In the genomic region with DNA sequence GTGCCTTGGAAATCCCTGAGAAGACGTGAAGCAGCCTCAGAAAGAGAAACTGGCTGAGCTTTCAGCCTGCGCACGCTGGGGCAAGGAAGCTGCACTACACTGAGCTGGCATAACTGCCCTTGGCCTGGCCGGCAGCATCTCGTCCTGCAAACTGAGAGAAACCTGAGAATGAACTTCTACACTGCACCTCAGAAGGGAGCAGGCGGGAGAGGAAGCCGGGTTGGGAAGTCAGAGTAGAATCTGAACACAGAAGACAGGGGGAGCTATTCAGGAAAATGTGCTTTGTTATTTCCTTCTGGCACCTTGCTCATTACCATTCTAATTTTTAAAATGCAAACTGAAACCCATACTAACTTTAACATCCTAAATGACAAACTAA, we compare ENCODE assay signal across 10 cellular contexts.
DNase-seq lines count a peak whose midpoint lies in the region; ATAC-seq, FAIRE-seq and TF ChIP-seq lines count a peak whose summit lies in the region.
"Had no signal": no experiment of that assay in that cellular context is flagged by ENCODE, and none has a peak within 500 bp of the region (broad histone marks: within the 10 kb centered on the region; RNA-seq: fewer than 3 reads in every experiment).

No MANE protein-coding gene starts in this region.

- POLR2A ChIA-PET in activated CD8-positive, alpha-beta T cell treated with anti-CD3 and anti-CD28 coated beads for 36 hours (lab: Charles Lee): no interaction called here
- POLR2A ChIA-PET in activated CD8-positive, alpha-beta T cell treated with anti-CD3 and anti-CD28 coated beads, Interleukin-2, amount 10 ng/mL, durations not matched to agents 7 days and 5 days (lab: Charles Lee): no interaction called here
- POLR2A ChIA-PET in activated B cell treated with CpG ODN at 0.5 μM for 24 hours (lab: Charles Lee): interaction anchor here (0.5 to 0.9 kb wide), 4 partner anchors 43 to 138 kb away, joined by 3 to 4 read pairs (median 4); no protein-coding TSS in a partner anchor

- H3K4me1 ChIP-seq in keratinocyte (ENCODE audit: control insufficient read depth, extremely low read depth, insufficient read depth, low read length) (no peaks in the 10 kb centered on the region), transverse colon (peaks cover 0 to 11% (median 1%) of the 10 kb centered on the region in 4 donors)
- H3K4me1 ChIP-seq: Caco-2 had no signal

- TF ChIP-seq CTCF in activated CD8-positive, alpha-beta T cell treated with anti-CD3 and anti-CD28 coated beads for 36 hours (IDR thresholded peaks at IDR 0.05): no peak
- TF ChIP-seq CTCF in activated B cell treated with CpG ODN at 0.5 μM for 24 hours (IDR thresholded peaks at IDR 0.05) (no peak), keratinocyte (optimal IDR thresholded peaks at IDR 0.05 in 1 of 3, IDR thresholded peaks at IDR 0.05 in 1 of 3, conservative IDR thresholded peaks at IDR 0.05 in 1 of 3; ENCODE audit: extremely low read depth in 1 of 3, insufficient read depth in 2 of 3, low read length in 3 of 3) (peak; percentile 8 to 41 (median 30)), transverse colon (IDR thresholded peaks at IDR 0.05) (peak in 4 of 5 experiments; percentile 9 to 23 (median 17))

- ATAC-seq in activated CD8-positive, alpha-beta T cell treated with anti-CD3 and anti-CD28 coated beads for 36 hours: peak; percentile 30
- ATAC-seq in activated CD8-positive, alpha-beta T cell treated with anti-CD3 and anti-CD28 coated beads, Interleukin-2, amount 10 ng/mL, durations not matched to agents 7 days and 5 days: no peak
- ATAC-seq in activated B cell treated with CpG ODN at 0.5 μM for 24 hours (ENCODE audit: low read depth): peak; percentile 65

- H2AFZ ChIP-seq in keratinocyte (ENCODE audit: control insufficient read depth, low read length): no peak overlapping the region

- no peak overlapping the region for H3K4me2 ChIP-seq in keratinocyte (ENCODE audit: control insufficient read depth, extremely low read depth, insufficient read depth, low read depth, low read length)

- H3K4me3 Mint-ChIP-seq in activated CD8-positive, alpha-beta T cell treated with anti-CD3 and anti-CD28 coated beads for 36 hours: peak overlapping the region; percentile 22
- H3K4me3 Mint-ChIP-seq in activated CD8-positive, alpha-beta T cell treated with anti-CD3 and anti-CD28 coated beads, Interleukin-2, amount 10 ng/mL, durations not matched to agents 7 days and 5 days: no peak overlapping the region
- peak overlapping the region; percentile 62 for H3K4me3 Mint-ChIP-seq in activated B cell treated with CpG ODN at 0.5 μM for 24 hours

- no peaks in the 10 kb centered on the region for H3K27me3 Mint-ChIP-seq in activated CD8-positive, alpha-beta T cell treated with anti-CD3 and anti-CD28 coated beads for 36 hours
- no peaks in the 10 kb centered on the region for H3K27me3 Mint-ChIP-seq in activated CD8-positive, alpha-beta T cell treated with anti-CD3 and anti-CD28 coated beads, Interleukin-2, amount 10 ng/mL, durations not matched to agents 7 days and 5 days (ENCODE audit: low read depth)
- no peaks in the 10 kb centered on the region for H3K27me3 Mint-ChIP-seq in activated B cell treated with CpG ODN at 0.5 μM for 24 hours

- no peak for FAIRE-seq in keratinocyte (lab: Jason Lieb, UNC)

- H3K79me2 ChIP-seq in keratinocyte (ENCODE audit: control insufficient read depth, insufficient read depth, low read length): no peaks in the 10 kb centered on the region

- dilution Hi-C loops in keratinocyte (cut with MboI; ENCODE audit: extremely low pct_ligation_motif_present, low sequenced_read_pairs): no loop called here

- DNase-seq in activated CD8-positive, alpha-beta T cell treated with anti-CD3 and anti-CD28 coated beads for 36 hours: peak; percentile 10
- no peak for DNase-seq in activated CD8-positive, alpha-beta T cell treated with anti-CD3 and anti-CD28 coated beads, Interleukin-2, amount 10 ng/mL, durations not matched to agents 7 days and 5 days
- no peak for DNase-seq in activated B cell treated with CpG ODN at 0.5 μM for 24 hours
- no peak for DNase-seq in keratinocyte (ENCODE audit: low read depth, low spot score)
- DNase-seq in transverse colon: no peak
- no peak for DNase-seq in A172 (ENCODE audit: low spot score)
- DNase-seq in NCI-H1048 (lab: John Stamatoyannopoulos, UW): no peak
- DNase-seq in COLO668 (lab: John Stamatoyannopoulos, UW; ENCODE audit: unreplicated experiment): no peak
- DNase-seq: effector memory CD4-positive, alpha-beta T cell had no signal

- in situ Hi-C loops in transverse colon (cut with MboI; ENCODE audit: low pct_ligation_motif_present in 1 of 4, low pct_unique_long_range_greater_than_20kb in 1 of 4, low sequenced_read_pairs in 3 of 4): no loop called here

- H3K36me3 Mint-ChIP-seq in activated CD8-positive, alpha-beta T cell treated with anti-CD3 and anti-CD28 coated beads for 36 hours (ENCODE audit: low read depth): peaks cover 5% of the 10 kb centered on the region
- H3K36me3 Mint-ChIP-seq in activated CD8-positive, alpha-beta T cell treated with anti-CD3 and anti-CD28 coated beads, Interleukin-2, amount 10 ng/mL, durations not matched to agents 7 days and 5 days (ENCODE audit: low read depth): no peaks in the 10 kb centered on the region
- peaks cover 57% of the 10 kb centered on the region for H3K36me3 Mint-ChIP-seq in activated B cell treated with CpG ODN at 0.5 μM for 24 hours (ENCODE audit: low read depth)

- no peak overlapping the region for H3K27ac ChIP-seq in keratinocyte (ENCODE audit: control insufficient read depth, insufficient read depth, low read length)
- peak overlapping the region; percentile 38 to 50 (median 43) for H3K27ac ChIP-seq in transverse colon

- no peaks in the 10 kb centered on the region for H3K36me3 ChIP-seq in keratinocyte (ENCODE audit: control insufficient read depth in 2 of 2, extremely low read depth in 1 of 2, insufficient read depth in 2 of 2, low read length in 2 of 2)
- H3K36me3 ChIP-seq in transverse colon: no peaks in the 10 kb centered on the region

- no peak for TF ChIP-seq POLR2A in transverse colon (IDR thresholded peaks at IDR 0.05)

- H3K9me3 ChIP-seq in keratinocyte (ENCODE audit: control insufficient read depth, low read depth, low read length) (no peaks in the 10 kb centered on the region), transverse colon (no peaks in the 10 kb centered on the region)
- H3K9me3 ChIP-seq: Caco-2 had no signal

- no peak overlapping the region for H3K4me3 ChIP-seq in keratinocyte (ENCODE audit: control insufficient read depth in 2 of 3, extremely low read depth in 1 of 3, insufficient read depth in 2 of 3, low read depth in 1 of 3, low read length in 3 of 3)
- H3K4me3 ChIP-seq in transverse colon: peak overlapping the region in 1 of 4 donors; percentile 16

- H3K9me1 ChIP-seq in keratinocyte (ENCODE audit: control insufficient read depth, extremely low read depth, insufficient read depth, low read length): no peaks in the 10 kb centered on the region

- peak overlapping the region; percentile 38 for H3K27ac Mint-ChIP-seq in activated CD8-positive, alpha-beta T cell treated with anti-CD3 and anti-CD28 coated beads for 36 hours
- H3K27ac Mint-ChIP-seq in activated CD8-positive, alpha-beta T cell treated with anti-CD3 and anti-CD28 coated beads, Interleukin-2, amount 10 ng/mL, durations not matched to agents 7 days and 5 days: no peak overlapping the region
- H3K27ac Mint-ChIP-seq in activated B cell treated with CpG ODN at 0.5 μM for 24 hours: peak overlapping the region; percentile 42

- H3K9me3 Mint-ChIP-seq in activated CD8-positive, alpha-beta T cell treated with anti-CD3 and anti-CD28 coated beads for 36 hours: no peaks in the 10 kb centered on the region
- no peaks in the 10 kb centered on the region for H3K9me3 Mint-ChIP-seq in activated CD8-positive, alpha-beta T cell treated with anti-CD3 and anti-CD28 coated beads, Interleukin-2, amount 10 ng/mL, durations not matched to agents 7 days and 5 days (ENCODE audit: insufficient read depth)
- H3K9me3 Mint-ChIP-seq in activated B cell treated with CpG ODN at 0.5 μM for 24 hours: no peaks in the 10 kb centered on the region

- peaks cover 43% of the 10 kb centered on the region for H3K4me1 Mint-ChIP-seq in activated CD8-positive, alpha-beta T cell treated with anti-CD3 and anti-CD28 coated beads for 36 hours (ENCODE audit: low read depth)
- H3K4me1 Mint-ChIP-seq in activated CD8-positive, alpha-beta T cell treated with anti-CD3 and anti-CD28 coated beads, Interleukin-2, amount 10 ng/mL, durations not matched to agents 7 days and 5 days (ENCODE audit: low read depth): peaks cover 14% of the 10 kb centered on the region
- H3K4me1 Mint-ChIP-seq in activated B cell treated with CpG ODN at 0.5 μM for 24 hours: peaks cover 81% of the 10 kb centered on the region

- TF ChIP-seq EP300 in transverse colon (IDR thresholded peaks at IDR 0.05; ENCODE audit: low read depth): no peak

- intact Hi-C loops in activated CD8-positive, alpha-beta T cell treated with anti-CD3 and anti-CD28 coated beads for 36 hours (cut with micrococcal nuclease): no loop called here
- intact Hi-C loops in activated B cell treated with CpG ODN at 0.5 μM for 24 hours (cut with micrococcal nuclease) (loop anchor here (2.0 kb wide), 1 partner anchor 18 kb away; no protein-coding TSS in a partner anchor), transverse colon (cut with DNase I; ENCODE audit: low total_unique reads) (no loop called here)

- WGBS in transverse colon (ENCODE audit: low coverage in 1 of 2), 2 donors: 51% methylated on average over 7 of the region's 7 CpGs; no CpG with 5 or more reads in 1 of the 2 donors

- no peaks in the 10 kb centered on the region for H3K27me3 ChIP-seq in keratinocyte (ENCODE audit: control insufficient read depth, extremely low read depth, insufficient read depth, low read length)
- H3K27me3 ChIP-seq in transverse colon: peaks cover 23% of the 10 kb centered on the region

- no peaks in the 10 kb centered on the region for H4K20me1 ChIP-seq in keratinocyte (ENCODE audit: control insufficient read depth, extremely low read depth, insufficient read depth, low read length)

- CTCF ChIA-PET in activated CD8-positive, alpha-beta T cell treated with anti-CD3 and anti-CD28 coated beads for 36 hours (lab: Charles Lee): interaction anchor here (0.8 to 1.9 kb wide), 4 partner anchors 10 to 18 kb away, joined by 3 to 7 read pairs (median 6); no protein-coding TSS in a partner anchor
- CTCF ChIA-PET in activated CD8-positive, alpha-beta T cell treated with anti-CD3 and anti-CD28 coated beads, Interleukin-2, amount 10 ng/mL, durations not matched to agents 7 days and 5 days (lab: Charles Lee): interaction anchor here (0.8 to 1.8 kb wide), 5 partner anchors 11 to 62 kb away, joined by 4 to 7 read pairs (median 5); no protein-coding TSS in a partner anchor
- CTCF ChIA-PET in activated B cell treated with CpG ODN at 0.5 μM for 24 hours (lab: Charles Lee): interaction anchor here (0.6 to 1.4 kb wide), 7 partner anchors 10 to 1304 kb away, joined by 3 to 4 read pairs (median 3); no protein-coding TSS in a partner anchor

- no peak overlapping the region for H3K9ac ChIP-seq in keratinocyte (ENCODE audit: control insufficient read depth, extremely low read depth, insufficient read depth, low read length)

Comparison
In these comparisons a context has a peak if more than half of its experiments do, and no peak if none do; other contexts are left out.
1. CTCF ChIP-seq: peak in keratinocyte (3 of 3) and transverse colon (4 of 5); none in activated CD8-positive, alpha-beta T cell treated with anti-CD3 and anti-CD28 coated beads for 36 hours (single experiment) and activated B cell treated with CpG ODN at 0.5 μM for 24 hours (single experiment).